17 cellular contexts compared by ENCODE assay signal in genomic region chr17:72381597-72382397, GRCh38.
DNase-seq lines count a peak whose midpoint lies in the region; ATAC-seq and TF ChIP-seq lines count a peak whose summit lies in the region.
"Had no signal": no experiment of that assay in that cellular context is flagged by ENCODE, and none has a peak within 500 bp of the region (broad histone marks: within the 10 kb centered on the region; RNA-seq: fewer than 3 reads in every experiment).

No MANE protein-coding gene starts in this region.

- H3F3A ChIP-seq in SK-N-SH (replicated peaks; ENCODE audit: insufficient read depth) = peaks cover under 1% of the 10 kb centered on the region

- no peak overlapping the region for H3K4me3 Mint-ChIP-seq in T-helper 2 cell treated with Interferon-gamma antibody and Interleukin-4, amounts not matched to agents 5 μg/mL and 100 μg/mL, for 36 hours
- H3K4me3 Mint-ChIP-seq: stimulated activated naive B cell treated with anti-CD40 and anti-IgM and Interleukin-4, amounts not matched to agents 10 μg/mL and 1 μg/mL and 100 μg/mL, for 72 hours had no signal

- no peaks in the 10 kb centered on the region for H3K9me3 Mint-ChIP-seq in T-helper 2 cell treated with Interferon-gamma antibody and Interleukin-4, amounts not matched to agents 5 μg/mL and 100 μg/mL, for 36 hours

- CTCF ChIA-PET in SK-N-SH (lab: Yijun Ruan, JAX) = interaction anchor here (1.0 to 5.5 kb wide), 6 partner anchors 10 to 158 kb away, joined by 3 to 25 read pairs (median 6); no protein-coding TSS in a partner anchor

- H3K27ac ChIP-seq in SK-N-SH (ENCODE audit: low read depth in 2 of 2, low read length in 1 of 2) (no peak overlapping the region), SJCRH30 (peak overlapping the region; percentile 38; the same call in 1 of the 2 replicates), osteoblast (ENCODE audit: low read depth, low read length) (no peak overlapping the region), body of pancreas (no peak overlapping the region)

- H3K79me2 ChIP-seq in SK-N-SH (ENCODE audit: insufficient read depth) = no peaks in the 10 kb centered on the region
- H3K79me2 ChIP-seq in osteoblast (ENCODE audit: insufficient read depth, low read length) = no peaks in the 10 kb centered on the region

- H4K20me1 ChIP-seq in SK-N-SH (ENCODE audit: insufficient read depth) = no peaks in the 10 kb centered on the region
- no peaks in the 10 kb centered on the region for H4K20me1 ChIP-seq in osteoblast (ENCODE audit: insufficient read depth, low read length)

- H3K4me3 ChIP-seq in SK-N-SH (ENCODE audit: low read depth in 2 of 2, low read length in 1 of 2) (no peak overlapping the region), SJCRH30 (peak overlapping the region; percentile 37), osteoblast (ENCODE audit: insufficient read depth, low read length) (no peak overlapping the region), body of pancreas (no peak overlapping the region)
- H3K4me3 ChIP-seq: K562 had no signal

- no peaks in the 10 kb centered on the region for H3K4me1 Mint-ChIP-seq in T-helper 2 cell treated with Interferon-gamma antibody and Interleukin-4, amounts not matched to agents 5 μg/mL and 100 μg/mL, for 36 hours (ENCODE audit: low read depth)
- H3K4me1 Mint-ChIP-seq: stimulated activated naive B cell treated with anti-CD40 and anti-IgM and Interleukin-4, amounts not matched to agents 10 μg/mL and 1 μg/mL and 100 μg/mL, for 72 hours had no signal

- H3K27ac Mint-ChIP-seq in T-helper 2 cell treated with Interferon-gamma antibody and Interleukin-4, amounts not matched to agents 5 μg/mL and 100 μg/mL, for 36 hours = no peak overlapping the region
- H3K27ac Mint-ChIP-seq: stimulated activated naive B cell treated with anti-CD40 and anti-IgM and Interleukin-4, amounts not matched to agents 10 μg/mL and 1 μg/mL and 100 μg/mL, for 72 hours had no signal

- WGBS in SK-N-SH (ENCODE audit: low lambda C conversion rate) = 92% methylated on average over 11 of the region's 12 CpGs
- WGBS in body of pancreas, 2 donors = 78 to 93% methylated on average over 12 of the region's 12 CpGs

- no peak for TF ChIP-seq EP300 in SK-N-SH (IDR thresholded peaks at IDR 0.05; ENCODE audit: borderline replicate concordance in 1 of 2, low read depth in 1 of 2, low read length in 1 of 2)

- H3K4me2 ChIP-seq in SK-N-SH = no peak overlapping the region
- no peak overlapping the region for H3K4me2 ChIP-seq in osteoblast (ENCODE audit: insufficient read depth, low read length)

- DNase-seq in SK-N-SH = peak; percentile 54
- peak; percentile 27 to 57 for DNase-seq in NCI-H1930 (lab: John Stamatoyannopoulos, UW)
- DNase-seq in SJCRH30 = peak; percentile 84 to 91
- peak; percentile 77 for DNase-seq in osteoblast (ENCODE audit: insufficient read length, low spot score, missing footprints)
- DNase-seq in T-helper 2 cell treated with Interferon-gamma antibody and Interleukin-4, amounts not matched to agents 5 μg/mL and 100 μg/mL, for 36 hours (ENCODE audit: low spot score) = no peak
- DNase-seq in body of pancreas = no peak
- DNase-seq: ACHN; activated CD4-positive, CD25-positive, alpha-beta regulatory T cell treated with anti-CD3 and anti-CD28 coated beads, Interleukin-2, amount 50 U/mL, for 72 hours; amygdala; cortex of kidney; HCEC 1CT; NCI-H82; stimulated activated CD4-positive, alpha-beta T cell treated with anti-CD3 and anti-CD28 coated beads, Interleukin-2, amount 100 ng/mL, for 24 hours; stimulated activated naive B cell treated with anti-CD40 and anti-IgM and Interleukin-4, amounts not matched to agents 10 μg/mL and 1 μg/mL and 100 μg/mL, for 72 hours had no signal

- no peaks in the 10 kb centered on the region for H3K36me3 ChIP-seq in SK-N-SH (replicated peaks in 1 of 2; ENCODE audit: control insufficient read depth in 1 of 2, insufficient read depth in 2 of 2, low read length in 1 of 2)
- no peaks in the 10 kb centered on the region for H3K36me3 ChIP-seq in SJCRH30
- no peaks in the 10 kb centered on the region for H3K36me3 ChIP-seq in osteoblast (ENCODE audit: insufficient read depth, low read length)
- H3K36me3 ChIP-seq in body of pancreas (replicated peaks in 1 of 2; ENCODE audit: insufficient read depth in 1 of 2, low read depth in 2 of 2) = no peaks in the 10 kb centered on the region

- H3K9me3 ChIP-seq in SK-N-SH = no peaks in the 10 kb centered on the region
- no peaks in the 10 kb centered on the region for H3K9me3 ChIP-seq in SJCRH30 (replicated peaks)
- H3K9me3 ChIP-seq in osteoblast (ENCODE audit: low read depth, low read length) = no peaks in the 10 kb centered on the region
- H3K9me3 ChIP-seq in body of pancreas = no peaks in the 10 kb centered on the region

- no peaks in the 10 kb centered on the region for H3K27me3 Mint-ChIP-seq in T-helper 2 cell treated with Interferon-gamma antibody and Interleukin-4, amounts not matched to agents 5 μg/mL and 100 μg/mL, for 36 hours (ENCODE audit: low read depth)

- no peak; the same call in 2 of the 3 replicates for ATAC-seq in SK-N-SH treated with all-trans-retinoic acid at 6 μM for 48 hours
- no peak for ATAC-seq in body of pancreas
- ATAC-seq in HG02970 (IDR thresholded peaks at IDR 0.05; ENCODE audit: low FRiP score, unreplicated experiment) = no peak
- ATAC-seq: K562 had no signal

- TF ChIP-seq RAD21 in SK-N-SH (IDR thresholded peaks at IDR 0.05; ENCODE audit: low read length) = no peak

- H3K9me2 ChIP-seq in SK-N-SH = no peaks in the 10 kb centered on the region

- H3K27me3 ChIP-seq in SK-N-SH (ENCODE audit: insufficient read depth) (no peaks in the 10 kb centered on the region), SJCRH30 (no peaks in the 10 kb centered on the region), osteoblast (ENCODE audit: insufficient read depth, low read length) (no peaks in the 10 kb centered on the region), body of pancreas (no peaks in the 10 kb centered on the region)

- no peak overlapping the region for H2AFZ ChIP-seq in SK-N-SH (ENCODE audit: low read depth)
- H2AFZ ChIP-seq in osteoblast (ENCODE audit: low read length) = no peak overlapping the region

- H3K9ac ChIP-seq in SK-N-SH = no peak overlapping the region

- intact Hi-C loops in body of pancreas (cut with DNase I) = no loop called here

- POLR2A ChIA-PET in SK-N-SH (lab: Yijun Ruan, JAX) = no interaction called here

- H3K36me3 Mint-ChIP-seq in T-helper 2 cell treated with Interferon-gamma antibody and Interleukin-4, amounts not matched to agents 5 μg/mL and 100 μg/mL, for 36 hours (ENCODE audit: low read depth) = no peaks in the 10 kb centered on the region
- H3K36me3 Mint-ChIP-seq: stimulated activated naive B cell treated with anti-CD40 and anti-IgM and Interleukin-4, amounts not matched to agents 10 μg/mL and 1 μg/mL and 100 μg/mL, for 72 hours had no signal

- no peak for TF ChIP-seq CTCF in SK-N-SH (IDR thresholded peaks at IDR 0.05)
- TF ChIP-seq CTCF in osteoblast (IDR thresholded peaks at IDR 0.05; ENCODE audit: extremely low read depth, low read depth, low read length) = no peak
- no peak for TF ChIP-seq CTCF in body of pancreas (IDR thresholded peaks at IDR 0.05)

- H3K4me1 ChIP-seq in SK-N-SH (ENCODE audit: control insufficient read depth in 1 of 2, insufficient read depth in 2 of 2, low read depth in 1 of 2, low read length in 1 of 2) (peaks cover 18 to 52% of the 10 kb centered on the region in 2 experiments), SJCRH30 (peaks cover 39% of the 10 kb centered on the region), osteoblast (ENCODE audit: insufficient read depth, low read length) (peaks cover 15% of the 10 kb centered on the region), body of pancreas (no peaks in the 10 kb centered on the region)

- no peak for TF ChIP-seq POLR2A in body of pancreas (IDR thresholded peaks at IDR 0.05)

TF ChIP-seq in SK-N-SH, 30 proteins besides CTCF, POLR2A, EP300 and RAD21 (continues in another document):
- no peak for TF ChIP-seq MXI1 (IDR thresholded peaks at IDR 0.05; ENCODE audit: low read depth, low read length)
- no peak for TF ChIP-seq TEAD4 (IDR thresholded peaks at IDR 0.05; ENCODE audit: borderline replicate concordance, insufficient read depth)
- no peak for TF ChIP-seq RFX5 (IDR thresholded peaks at IDR 0.05; ENCODE audit: low read length)
- TF ChIP-seq NRF1 (IDR thresholded peaks at IDR 0.05; ENCODE audit: low read depth, low read length) = no peak

TF ChIP-seq in SK-N-SH treated with all-trans-retinoic acid at 6 μM for 48 hours, 23 proteins besides CTCF, POLR2A, EP300 and RAD21:
- no peak for TF ChIP-seq ARNTL (CRISPR knock-in tag; IDR thresholded peaks at IDR 0.05; ENCODE audit: borderline replicate concordance, low read depth)

Comparison
In these comparisons a context has a peak if more than half of its experiments do, and no peak if none do; other contexts are left out.
1. DNase-seq: peak in SK-N-SH (single experiment), NCI-H1930 (2 of 2), SJCRH30 (2 of 2) and osteoblast (single experiment); none in T-helper 2 cell treated with Interferon-gamma antibody and Interleukin-4, amounts not matched to agents 5 μg/mL and 100 μg/mL, for 36 hours (single experiment) and body of pancreas (0 of 4).